25 cellular contexts compared by ENCODE assay signal in the genomic region with DNA sequence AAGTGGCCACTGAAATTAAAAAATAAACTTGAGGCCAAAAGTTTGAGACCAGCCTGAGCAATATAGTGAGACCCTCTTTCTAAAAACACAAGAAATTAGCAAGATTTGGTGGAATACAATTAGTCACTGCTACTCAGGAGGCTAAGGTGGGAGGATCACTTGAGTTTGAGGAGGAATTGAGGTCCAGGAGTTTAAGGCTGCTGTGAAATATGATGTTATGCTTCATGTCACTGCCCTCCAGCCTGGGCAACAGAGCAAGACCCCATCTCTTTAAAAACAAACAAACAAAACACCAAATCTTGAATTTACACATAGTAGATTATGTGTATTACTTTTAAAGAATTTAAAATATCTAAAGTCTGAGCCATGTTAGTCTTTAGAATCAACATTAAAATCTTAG.
"Had no signal": no experiment of that assay in that cellular context is flagged by ENCODE, and none has a peak within 500 bp of the region (broad histone marks: within the 10 kb centered on the region; RNA-seq: fewer than 3 reads in every experiment).

No MANE protein-coding gene starts in this region.

- FAIRE-seq: endometrium, urothelium cell line had no signal

- ATAC-seq: effector memory CD8-positive, alpha-beta T cell; heart right ventricle; left cardiac atrium; left lung; naive thymus-derived CD4-positive, alpha-beta T cell; psoas muscle; right cardiac atrium; stimulated activated naive B cell treated with anti-CD40 and anti-IgM and Interleukin-4, amounts not matched to agents 10 μg/mL and 1 μg/mL and 100 μg/mL, for 72 hours had no signal

- DNase-seq: cortex of kidney; effector memory CD8-positive, alpha-beta T cell; esophagus squamous epithelium; glutamatergic neuron; heart right ventricle; hypothalamus; midbrain; naive thymus-derived CD4-positive, alpha-beta T cell; nephron progenitor cell; nucleus accumbens; ovary; posterior cingulate gyrus; psoas muscle; spleen; stimulated activated naive B cell treated with anti-CD40 and anti-IgM and Interleukin-4, amounts not matched to agents 10 μg/mL and 1 μg/mL and 100 μg/mL, for 72 hours had no signal

- H3K27ac ChIP-seq: esophagus squamous epithelium, heart right ventricle, left lung, ovary, psoas muscle, skin epidermis, spleen, thoracic aorta had no signal

- H3K4me3 Mint-ChIP-seq: effector memory CD8-positive, alpha-beta T cell; naive thymus-derived CD4-positive, alpha-beta T cell; nephron progenitor cell; stimulated activated naive B cell treated with anti-CD40 and anti-IgM and Interleukin-4, amounts not matched to agents 10 μg/mL and 1 μg/mL and 100 μg/mL, for 72 hours; stimulated activated naive CD8-positive, alpha-beta T cell treated with anti-CD3 and anti-CD28 coated beads, Interleukin-15, Interleukin-2, amounts not matched to agents 100 ng/mL and 50 ng/mL, for 24 hours had no signal

- H3K36me3 ChIP-seq: esophagus squamous epithelium, heart right ventricle, left lung, ovary, spleen, thoracic aorta, tibial nerve, upper lobe of left lung had no signal

- H3K27me3 ChIP-seq: esophagus squamous epithelium, heart right ventricle, ovary, tibial nerve, upper lobe of left lung had no signal

- H3K4me3 ChIP-seq: esophagus squamous epithelium, heart right ventricle, left lung, ovary, psoas muscle, skin epidermis, spleen, thoracic aorta, tibial nerve, upper lobe of left lung had no signal

- H3K9me3 ChIP-seq: esophagus squamous epithelium, heart right ventricle, left lung, ovary, psoas muscle, spleen, thoracic aorta, tibial nerve, upper lobe of left lung had no signal

- H3K36me3 Mint-ChIP-seq: naive thymus-derived CD4-positive, alpha-beta T cell; stimulated activated naive B cell treated with anti-CD40 and anti-IgM and Interleukin-4, amounts not matched to agents 10 μg/mL and 1 μg/mL and 100 μg/mL, for 72 hours had no signal

- H3K9me3 Mint-ChIP-seq: effector memory CD8-positive, alpha-beta T cell; nephron progenitor cell; stimulated activated naive B cell treated with anti-CD40 and anti-IgM and Interleukin-4, amounts not matched to agents 10 μg/mL and 1 μg/mL and 100 μg/mL, for 72 hours; stimulated activated naive CD8-positive, alpha-beta T cell treated with anti-CD3 and anti-CD28 coated beads, Interleukin-15, Interleukin-2, amounts not matched to agents 100 ng/mL and 50 ng/mL, for 24 hours had no signal

- H3K4me1 Mint-ChIP-seq: stimulated activated naive B cell treated with anti-CD40 and anti-IgM and Interleukin-4, amounts not matched to agents 10 μg/mL and 1 μg/mL and 100 μg/mL, for 72 hours had no signal

- H3K4me1 ChIP-seq: left lung, psoas muscle, tibial nerve had no signal

- H3K27ac Mint-ChIP-seq: effector memory CD8-positive, alpha-beta T cell; naive thymus-derived CD4-positive, alpha-beta T cell; nephron progenitor cell; stimulated activated naive B cell treated with anti-CD40 and anti-IgM and Interleukin-4, amounts not matched to agents 10 μg/mL and 1 μg/mL and 100 μg/mL, for 72 hours; stimulated activated naive CD8-positive, alpha-beta T cell treated with anti-CD3 and anti-CD28 coated beads, Interleukin-15, Interleukin-2, amounts not matched to agents 100 ng/mL and 50 ng/mL, for 24 hours had no signal
